ENCODE assay signal across 19 cellular contexts in genomic region chr6:86715676-86716075, GRCh38.
A peak's percentile ranks its signal among the peaks of the same experiment; 100 is the strongest.
DNase-seq lines count a peak whose midpoint lies in the region; ATAC-seq and TF ChIP-seq lines count a peak whose summit lies in the region.
"Had no signal": no experiment of that assay in that cellular context is flagged by ENCODE, and none has a peak within 500 bp of the region (broad histone marks: within the 10 kb centered on the region; RNA-seq: fewer than 3 reads in every experiment).

No MANE protein-coding gene starts in this region.

- no peaks in the 10 kb centered on the region for H3K36me3 Mint-ChIP-seq in natural killer cell treated with Interleukin-12 subunit alpha and Interleukin-12 subunit beta and Interleukin-15 and Interleukin-18, amount 100 ng/mL, for 72 hours
- no peaks in the 10 kb centered on the region for H3K36me3 Mint-ChIP-seq in activated CD8-positive, alpha-beta memory T cell treated with anti-CD3 and anti-CD28 coated beads, Interleukin-2, amount 10 ng/mL, durations not matched to agents 7 days and 5 days
- H3K36me3 Mint-ChIP-seq: activated CD4-positive, alpha-beta memory T cell treated with anti-CD3 and anti-CD28 coated beads for 36 hours had no signal

- no peaks in the 10 kb centered on the region for H3K9me2 ChIP-seq in PC-9 (ENCODE audit: insufficient read depth)

- peak overlapping the region; percentile 40; the same call in 1 of the 2 replicates for H3K4me2 ChIP-seq in PC-9

- H3K27me3 Mint-ChIP-seq in natural killer cell treated with Interleukin-12 subunit alpha and Interleukin-12 subunit beta and Interleukin-15 and Interleukin-18, amount 100 ng/mL, for 72 hours, result no peaks in the 10 kb centered on the region
- no peaks in the 10 kb centered on the region for H3K27me3 Mint-ChIP-seq in activated CD8-positive, alpha-beta memory T cell treated with anti-CD3 and anti-CD28 coated beads, Interleukin-2, amount 10 ng/mL, durations not matched to agents 7 days and 5 days
- H3K27me3 Mint-ChIP-seq: activated CD4-positive, alpha-beta memory T cell treated with anti-CD3 and anti-CD28 coated beads for 36 hours had no signal

- no peaks in the 10 kb centered on the region for H3K4me1 Mint-ChIP-seq in natural killer cell treated with Interleukin-12 subunit alpha and Interleukin-12 subunit beta and Interleukin-15 and Interleukin-18, amount 100 ng/mL, for 72 hours (ENCODE audit: low read depth in 2 of 2)
- no peaks in the 10 kb centered on the region for H3K4me1 Mint-ChIP-seq in activated CD8-positive, alpha-beta memory T cell treated with anti-CD3 and anti-CD28 coated beads, Interleukin-2, amount 10 ng/mL, durations not matched to agents 7 days and 5 days

- H3K9me3 ChIP-seq in PC-9 (ENCODE audit: insufficient read depth, low read depth), result no peaks in the 10 kb centered on the region
- H3K9me3 ChIP-seq: left ventricle myocardium inferior, uterus had no signal

- no peak overlapping the region for H3K27ac Mint-ChIP-seq in natural killer cell treated with Interleukin-12 subunit alpha and Interleukin-12 subunit beta and Interleukin-15 and Interleukin-18, amount 100 ng/mL, for 72 hours
- no peak overlapping the region for H3K27ac Mint-ChIP-seq in activated CD8-positive, alpha-beta memory T cell treated with anti-CD3 and anti-CD28 coated beads, Interleukin-2, amount 10 ng/mL, durations not matched to agents 7 days and 5 days
- H3K27ac Mint-ChIP-seq: activated CD4-positive, alpha-beta memory T cell treated with anti-CD3 and anti-CD28 coated beads for 36 hours; T-helper 1 cell treated with Interleukin-12 subunit alpha and Interleukin-12 subunit beta and Interleukin-4 antibody, amounts not matched to agents 30 μg/mL and 1 μg/mL, for 36 hours had no signal

- no peaks in the 10 kb centered on the region for H3F3A ChIP-seq in PC-9 (ENCODE audit: insufficient read depth, low read depth)

- peaks cover 22% of the 10 kb centered on the region for H3K9me3 Mint-ChIP-seq in natural killer cell treated with Interleukin-12 subunit alpha and Interleukin-12 subunit beta and Interleukin-15 and Interleukin-18, amount 100 ng/mL, for 72 hours
- H3K9me3 Mint-ChIP-seq in activated CD8-positive, alpha-beta memory T cell treated with anti-CD3 and anti-CD28 coated beads, Interleukin-2, amount 10 ng/mL, durations not matched to agents 7 days and 5 days (ENCODE audit: low read depth), result peaks cover 2% of the 10 kb centered on the region
- H3K9me3 Mint-ChIP-seq: activated CD4-positive, alpha-beta memory T cell treated with anti-CD3 and anti-CD28 coated beads for 36 hours; T-helper 1 cell treated with Interleukin-12 subunit alpha and Interleukin-12 subunit beta and Interleukin-4 antibody, amounts not matched to agents 30 μg/mL and 1 μg/mL, for 36 hours had no signal

- TF ChIP-seq CTCF in PC-9 (conservative IDR thresholded peaks at IDR 0.05) (no peak), foreskin keratinocyte (conservative IDR thresholded peaks at IDR 0.05) (no peak), omental fat pad (IDR thresholded peaks at IDR 0.05) (no peak)

- H3K4me1 ChIP-seq in PC-9 (replicated peaks; ENCODE audit: insufficient read depth) (peaks cover 6% of the 10 kb centered on the region), foreskin keratinocyte (no peaks in the 10 kb centered on the region)
- H3K4me1 ChIP-seq: left ventricle myocardium inferior, uterus had no signal

- no TSS peak for BruUV-seq in PC-9 (replicated peaks; lab: Mats Ljungman, UMichigan)

- ATAC-seq in foreskin keratinocyte (no peak), omental fat pad (ENCODE audit: low FRiP score) (peak; percentile 89)
- ATAC-seq in natural killer cell treated with Interleukin-12 subunit alpha and Interleukin-12 subunit beta and Interleukin-15 and Interleukin-18, amount 100 ng/mL, for 72 hours, result no peak
- ATAC-seq in activated CD8-positive, alpha-beta memory T cell treated with anti-CD3 and anti-CD28 coated beads, Interleukin-2, amount 10 ng/mL, durations not matched to agents 7 days and 5 days, result no peak

- H4K20me1 ChIP-seq in PC-9 (ENCODE audit: insufficient read depth), result no peaks in the 10 kb centered on the region

- H3K27me3 ChIP-seq in PC-9 (ENCODE audit: insufficient read depth, low read depth), result no peaks in the 10 kb centered on the region
- H3K27me3 ChIP-seq in foreskin keratinocyte, result no peaks in the 10 kb centered on the region
- H3K27me3 ChIP-seq: uterus had no signal

- peak; percentile 3 for DNase-seq in Caki2 (ENCODE audit: low read depth)
- DNase-seq in PC-9, result peak; percentile 33 to 66
- DNase-seq in foreskin keratinocyte, result peak; percentile 10 to 42
- no peak for DNase-seq in omental fat pad (ENCODE audit: low spot score)
- no peak for DNase-seq in activated naive CD4-positive, alpha-beta T cell treated with Interleukin-2 at 50 U/mL for 16 hours
- no peak for DNase-seq in activated CD4-positive, alpha-beta T cell treated with anti-CD3 and anti-CD28 coated beads for 48 hours
- no peak for DNase-seq in natural killer cell treated with Interleukin-12 subunit alpha and Interleukin-12 subunit beta and Interleukin-15 and Interleukin-18, amount 100 ng/mL, for 72 hours (ENCODE audit: low spot score)
- no peak for DNase-seq in activated CD8-positive, alpha-beta memory T cell treated with anti-CD3 and anti-CD28 coated beads, Interleukin-2, amount 10 ng/mL, durations not matched to agents 7 days and 5 days
- DNase-seq: activated CD4-positive, alpha-beta memory T cell treated with anti-CD3 and anti-CD28 coated beads for 36 hours; DMS 273 treated with DMSO at 0.1 percent for 48 hours; left ventricle myocardium inferior; MM.1S; NCI-H146; NCI-H2171 treated with DMSO at 0.1 percent for 48 hours; Right ventricle myocardium superior; uterus; WERI-Rb-1 had no signal

- intact Hi-C loops in PC-9 (cut with micrococcal nuclease; ENCODE audit: unreplicated experiment), result no loop called here

- no peaks in the 10 kb centered on the region for H3K79me2 ChIP-seq in PC-9 (ENCODE audit: low read depth)

- POLR2A ChIA-PET in PC-9 (lab: Charles Lee; ENCODE audit: unreplicated experiment), result no interaction called here

- no peaks in the 10 kb centered on the region for H3K36me3 ChIP-seq in PC-9 (ENCODE audit: low read depth)
- H3K36me3 ChIP-seq: left ventricle myocardium inferior, uterus, WERI-Rb-1 had no signal

- H2AFZ ChIP-seq in PC-9, result no peak overlapping the region

- no peak overlapping the region for H3K4me3 ChIP-seq in PC-9
- H3K4me3 ChIP-seq: left ventricle myocardium inferior, uterus had no signal

- H3K27ac ChIP-seq in PC-9 (no peak overlapping the region), foreskin keratinocyte (no peak overlapping the region)
- H3K27ac ChIP-seq: C4-2B, left ventricle myocardium inferior, uterus, WERI-Rb-1 had no signal

- no peak overlapping the region for H3K4me3 Mint-ChIP-seq in natural killer cell treated with Interleukin-12 subunit alpha and Interleukin-12 subunit beta and Interleukin-15 and Interleukin-18, amount 100 ng/mL, for 72 hours
- no peak overlapping the region for H3K4me3 Mint-ChIP-seq in activated CD8-positive, alpha-beta memory T cell treated with anti-CD3 and anti-CD28 coated beads, Interleukin-2, amount 10 ng/mL, durations not matched to agents 7 days and 5 days
- H3K4me3 Mint-ChIP-seq: activated CD4-positive, alpha-beta memory T cell treated with anti-CD3 and anti-CD28 coated beads for 36 hours; T-helper 1 cell treated with Interleukin-12 subunit alpha and Interleukin-12 subunit beta and Interleukin-4 antibody, amounts not matched to agents 30 μg/mL and 1 μg/mL, for 36 hours had no signal

- CTCF ChIA-PET in PC-9 (lab: Charles Lee), result interaction anchor here (0.6 kb wide), 1 partner anchor 15 kb away, joined by 3 read pairs; no protein-coding TSS in a partner anchor
- CTCF ChIA-PET in activated CD8-positive, alpha-beta memory T cell treated with anti-CD3 and anti-CD28 coated beads, Interleukin-2, amount 10 ng/mL, durations not matched to agents 7 days and 5 days (lab: Charles Lee), result no interaction called here

- in situ Hi-C loops in Caki2 (cut with HindIII; ENCODE audit: low pct_unique_long_range_greater_than_20kb, low sequenced_read_pairs), result no loop called here

Comparison
In these comparisons a context has a peak if more than half of its experiments do, and no peak if none do; other contexts are left out.
1. DNase-seq: peak in Caki2 (single experiment), PC-9 (2 of 2) and foreskin keratinocyte (2 of 2); none in omental fat pad (single experiment), activated naive CD4-positive, alpha-beta T cell treated with Interleukin-2 at 50 U/mL for 16 hours (single experiment), activated CD4-positive, alpha-beta T cell treated with anti-CD3 and anti-CD28 coated beads for 48 hours (single experiment), natural killer cell treated with Interleukin-12 subunit alpha and Interleukin-12 subunit beta and Interleukin-15 and Interleukin-18, amount 100 ng/mL, for 72 hours (single experiment) and activated CD8-positive, alpha-beta memory T cell treated with anti-CD3 and anti-CD28 coated beads, Interleukin-2, amount 10 ng/mL, durations not matched to agents 7 days and 5 days (single experiment).